Comparison of ENCODE assay signal across 18 cellular contexts in genomic region chr13:25227690-25228089, GRCh38. TPM values are rescaled to one million over a fixed set of nuclear protein-coding genes. Genes with fewer than 3 reads are reported as not detected.
DNase-seq lines count a peak whose midpoint lies in the region; ATAC-seq and TF ChIP-seq lines count a peak whose summit lies in the region.
"Had no signal": no experiment of that assay in that cellular context is flagged by ENCODE, and none has a peak within 500 bp of the region (broad histone marks: within the 10 kb centered on the region; RNA-seq: fewer than 3 reads in every experiment).

No MANE protein-coding gene starts in this region.

- H3K4me3 Mint-ChIP-seq in CD4-positive, alpha-beta memory T cell, result no peak overlapping the region
- H3K4me3 Mint-ChIP-seq: CD4-positive, CD25-positive, alpha-beta regulatory T cell; CD8-positive, alpha-beta T cell had no signal

- H3K27ac ChIP-seq in coronary artery, result no peak overlapping the region
- no peak overlapping the region for H3K27ac ChIP-seq in esophagus muscularis mucosa (replicated peaks in 1 of 4)
- H3K27ac ChIP-seq in CD4-positive, alpha-beta memory T cell (ENCODE audit: low read depth, low read length), result no peak overlapping the region
- H3K27ac ChIP-seq: BLaER1 had no signal

- no peaks in the 10 kb centered on the region for H3K36me3 ChIP-seq in esophagus muscularis mucosa
- H3K36me3 ChIP-seq in CD4-positive, alpha-beta memory T cell (ENCODE audit: insufficient read depth, low read length), result no peaks in the 10 kb centered on the region
- H3K36me3 ChIP-seq: BE2C, BLaER1 had no signal

- no peaks in the 10 kb centered on the region for H3K9me3 Mint-ChIP-seq in CD4-positive, alpha-beta memory T cell
- H3K9me3 Mint-ChIP-seq: CD8-positive, alpha-beta T cell had no signal

- CTCF ChIA-PET in CD4-positive, alpha-beta memory T cell (lab: Charles Lee; ENCODE audit: partially characterized antibody), result interaction anchor here (2.1 kb wide), 1 partner anchor 10 kb away, joined by 11 read pairs; no protein-coding TSS in a partner anchor

- H3K9me3 ChIP-seq in esophagus muscularis mucosa, result no peaks in the 10 kb centered on the region
- no peaks in the 10 kb centered on the region for H3K9me3 ChIP-seq in CD4-positive, alpha-beta memory T cell (ENCODE audit: control insufficient read depth in 1 of 2, low read length in 2 of 2)
- H3K9me3 ChIP-seq: BE2C, BLaER1, Caco-2 had no signal

- peaks cover 8 to 22% of the 10 kb centered on the region in 2 donors for H3K27me3 Mint-ChIP-seq in CD4-positive, alpha-beta memory T cell

- POLR2A ChIA-PET in CD4-positive, alpha-beta memory T cell (lab: Charles Lee; ENCODE audit: partially characterized antibody), result no interaction called here

- no peak overlapping the region for H3K27ac Mint-ChIP-seq in CD4-positive, alpha-beta memory T cell
- H3K27ac Mint-ChIP-seq: CD14-positive monocyte; CD4-positive, CD25-positive, alpha-beta regulatory T cell; CD8-positive, alpha-beta T cell had no signal

- no peaks in the 10 kb centered on the region for H3K36me3 Mint-ChIP-seq in CD4-positive, alpha-beta memory T cell
- H3K36me3 Mint-ChIP-seq: CD14-positive monocyte; CD8-positive, alpha-beta T cell had no signal

- intact Hi-C loops in esophagus muscularis mucosa (cut with DNase I) (no loop called here), sciatic nerve (cut with DNase I) (no loop called here)
- intact Hi-C loops in CD4-positive, alpha-beta memory T cell (cut with micrococcal nuclease), result no loop called here

- no peaks in the 10 kb centered on the region for H3K4me1 Mint-ChIP-seq in CD4-positive, alpha-beta memory T cell
- H3K4me1 Mint-ChIP-seq: CD4-positive, CD25-positive, alpha-beta regulatory T cell had no signal

- peak; percentile 49 for DNase-seq in coronary artery (ENCODE audit: low spot score)
- peak; percentile 62 for DNase-seq in esophagus muscularis mucosa (ENCODE audit: extremely low spot score)
- DNase-seq in sciatic nerve (ENCODE audit: low spot score), result peak; percentile 19
- DNase-seq in CD4-positive, alpha-beta memory T cell, result no peak
- DNase-seq in stimulated activated CD4-positive, alpha-beta T cell treated with anti-CD3 and anti-CD28 coated beads, Interleukin-12 subunit alpha, Interleukin-12 subunit beta, amount 100 ng/mL, for 4 hours, result no peak
- DNase-seq: 8988T; ACHN; BE2C; C1 segment of cervical spinal cord; Caco-2; Calu3; CD4-positive, CD25-positive, alpha-beta regulatory T cell; CD8-positive, alpha-beta T cell; DMS79 treated with DMSO at 0.1 percent for 48 hours; GF-D8 had no signal

- no peak for ATAC-seq in sciatic nerve
- ATAC-seq: CD8-positive, alpha-beta T cell had no signal

- no peaks in the 10 kb centered on the region for H3K4me1 ChIP-seq in esophagus muscularis mucosa
- H3K4me1 ChIP-seq in CD4-positive, alpha-beta memory T cell (ENCODE audit: insufficient read depth, low read length), result no peaks in the 10 kb centered on the region
- H3K4me1 ChIP-seq: BE2C, BLaER1 had no signal

- no peak for TF ChIP-seq CTCF in coronary artery (IDR thresholded peaks at IDR 0.05)
- no peak for TF ChIP-seq CTCF in esophagus muscularis mucosa (IDR thresholded peaks at IDR 0.05)

- H3K27me3 ChIP-seq in esophagus muscularis mucosa, result peaks cover 0 to 43% (median 0%) of the 10 kb centered on the region in 4 donors
- no peaks in the 10 kb centered on the region for H3K27me3 ChIP-seq in CD4-positive, alpha-beta memory T cell (ENCODE audit: insufficient read depth, low read length)
- H3K27me3 ChIP-seq: BLaER1 had no signal

- no peak for TF ChIP-seq EP300 in esophagus muscularis mucosa (IDR thresholded peaks at IDR 0.05)

- H3K4me3 ChIP-seq in coronary artery, result no peak overlapping the region
- no peak overlapping the region for H3K4me3 ChIP-seq in esophagus muscularis mucosa
- H3K4me3 ChIP-seq in CD4-positive, alpha-beta memory T cell (ENCODE audit: low read length in 2 of 2), result no peak overlapping the region
- H3K4me3 ChIP-seq: BLaER1 had no signal

- 84% methylated on average over 15 of the region's 15 CpGs for WGBS in esophagus muscularis mucosa

- no peak for TF ChIP-seq POLR2A in esophagus muscularis mucosa (IDR thresholded peaks at IDR 0.05; ENCODE audit: low read depth)

RNA-seq across cellular contexts. Expression of gene AMER2, which starts 55.6 kb away (rescaled TPM):
- under 1 TPM in 2 of 4 donors, not detected in 2; under 0.01 to 0.17 TPM for total RNA-seq in esophagus muscularis mucosa
- total RNA-seq in sciatic nerve, result 0.04 TPM
- total RNA-seq in CD4-positive, alpha-beta memory T cell, result not detected
- not detected for polyA plus RNA-seq in CD4-positive, alpha-beta memory T cell
- total RNA-seq: Caco-2; Calu3; CD4-positive, CD25-positive, alpha-beta regulatory T cell; CD8-positive, alpha-beta T cell had no signal
- polyA plus RNA-seq: AG04450; CD14-positive monocyte; CD4-positive, CD25-positive, alpha-beta regulatory T cell had no signal

RNA-seq across cellular contexts. Expression of gene MTMR6, which starts 59.6 kb away (rescaled TPM):
- total RNA-seq in esophagus muscularis mucosa (10 to 100 TPM; 19.9 to 28.4 (median 23.6) TPM), sciatic nerve (14.8 TPM)
- total RNA-seq in CD4-positive, alpha-beta memory T cell, result 10 to 100 TPM; 18.9 to 19.1 TPM
- 10 to 100 TPM; 20.0 to 20.2 TPM for polyA plus RNA-seq in CD4-positive, alpha-beta memory T cell

Comparison
In these comparisons a context has a peak if more than half of its experiments do, and no peak if none do; other contexts are left out.
1. DNase-seq: peak in coronary artery (single experiment), esophagus muscularis mucosa (single experiment) and sciatic nerve (single experiment); none in CD4-positive, alpha-beta memory T cell (0 of 5) and stimulated activated CD4-positive, alpha-beta T cell treated with anti-CD3 and anti-CD28 coated beads, Interleukin-12 subunit alpha, Interleukin-12 subunit beta, amount 100 ng/mL, for 4 hours (single experiment).